11 cellular contexts compared by ENCODE assay signal in the genomic region with DNA sequence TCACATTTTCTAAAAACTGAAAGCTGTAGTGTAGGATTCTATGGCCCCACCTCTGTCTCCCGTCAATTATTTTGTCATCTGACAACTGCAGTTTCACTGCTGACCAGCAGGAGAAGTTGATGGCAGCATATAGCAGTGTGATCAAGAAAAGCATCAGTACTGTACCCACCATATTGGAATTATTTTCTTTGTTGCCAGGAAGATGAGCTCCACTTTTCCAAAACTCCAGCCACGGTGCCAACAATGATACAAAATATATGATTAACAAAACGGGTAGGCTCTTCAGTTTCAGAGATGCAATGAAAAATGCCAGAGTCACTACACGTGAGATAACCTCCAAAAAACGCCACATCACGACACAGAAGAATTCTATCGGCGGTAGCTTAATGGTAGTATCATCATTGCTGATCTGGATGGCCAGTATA.
DNase-seq lines count a peak whose midpoint lies in the region; TF ChIP-seq lines count a peak whose summit lies in the region.
"Had no signal": no experiment of that assay in that cellular context is flagged by ENCODE, and none has a peak within 500 bp of the region (broad histone marks: within the 10 kb centered on the region; RNA-seq: fewer than 3 reads in every experiment).

No MANE protein-coding gene starts in this region.

- H3K27ac ChIP-seq in WERI-Rb-1: no peak overlapping the region
- no peak overlapping the region for H3K27ac ChIP-seq in neutrophil
- H3K27ac ChIP-seq in caudate nucleus (ENCODE audit: low read depth, low read length): no peak overlapping the region
- H3K27ac ChIP-seq: dorsolateral prefrontal cortex had no signal

- peaks cover 55% of the 10 kb centered on the region for H3K27me3 ChIP-seq in WERI-Rb-1 (ENCODE audit: insufficient read depth, low read depth, severe bottlenecking)
- no peaks in the 10 kb centered on the region for H3K27me3 ChIP-seq in neutrophil

- TF ChIP-seq CTCF in WERI-Rb-1 (IDR thresholded peaks at IDR 0.05; ENCODE audit: low read depth, low read length) (0 out of 2 replicates have a peak, but pooled peaks have one; percentile 31), neutrophil (IDR thresholded peaks at IDR 0.05) (peak; percentile 21)

- DNase-seq in NCI-H748 (lab: John Stamatoyannopoulos, UW; ENCODE audit: unreplicated experiment) (peak; percentile 0), NCI-H748 treated with DMSO at 0.1 percent for 48 hours (lab: John Stamatoyannopoulos, UW) (no peak), HuH-7 (ENCODE audit: low spot score) (peak; percentile 4), WERI-Rb-1 (peak; percentile 8), NCI-H510A treated with DMSO at 0.1 percent for 48 hours (lab: John Stamatoyannopoulos, UW) (no peak), GDM1 (lab: John Stamatoyannopoulos, UW) (no peak), caudate nucleus (lab: John Stamatoyannopoulos, UW) (no peak)
- DNase-seq: activated T-cell treated with anti-CD3 and anti-CD28 coated beads, Interleukin-2, amount 50 U/mL, for 1 hour; C1 segment of cervical spinal cord; dorsolateral prefrontal cortex had no signal

- H3K36me3 ChIP-seq in WERI-Rb-1: no peaks in the 10 kb centered on the region
- H3K36me3 ChIP-seq in neutrophil: no peaks in the 10 kb centered on the region

- H3K4me3 ChIP-seq in WERI-Rb-1 (ENCODE audit: low read depth, low read length) (no peak overlapping the region), neutrophil (ENCODE audit: low read depth in 1 of 2, low read length in 1 of 2) (no peak overlapping the region)
- H3K4me3 ChIP-seq: dorsolateral prefrontal cortex had no signal

- H3K4me1 ChIP-seq in neutrophil (ENCODE audit: control insufficient read depth in 1 of 2, insufficient read depth in 1 of 2, low read depth in 1 of 2, low read length in 1 of 2): no peaks in the 10 kb centered on the region

- H3K9me3 ChIP-seq in WERI-Rb-1 (ENCODE audit: severe bottlenecking): no peaks in the 10 kb centered on the region
- no peaks in the 10 kb centered on the region for H3K9me3 ChIP-seq in neutrophil

Comparison
In these comparisons a context has a peak if more than half of its experiments do, and no peak if none do; other contexts are left out.
1. DNase-seq: peak in NCI-H748 (single experiment), HuH-7 (single experiment) and WERI-Rb-1 (single experiment); none in NCI-H748 treated with DMSO at 0.1 percent for 48 hours (single experiment), NCI-H510A treated with DMSO at 0.1 percent for 48 hours (single experiment), GDM1 (single experiment) and caudate nucleus (0 of 61).